1 cellular context compared by ENCODE assay signal in the genomic region with DNA sequence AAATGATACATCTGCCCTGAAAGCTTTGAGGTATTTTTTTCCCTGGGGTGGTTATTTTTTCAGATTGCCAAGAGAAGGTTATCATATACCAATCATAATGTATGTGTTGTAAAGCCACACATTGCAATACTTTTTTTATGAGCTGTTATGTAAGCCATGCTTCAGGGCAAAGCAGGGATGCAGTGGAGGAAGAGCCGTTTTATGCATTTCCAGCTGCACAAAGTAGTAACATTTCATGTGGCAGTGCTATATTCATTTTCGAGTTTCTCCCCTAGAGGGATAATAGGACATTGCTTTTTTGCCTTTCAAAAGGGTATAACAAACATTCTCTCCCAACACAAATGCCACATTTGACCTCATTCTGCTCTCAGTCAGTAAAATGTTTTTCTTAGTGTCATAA.
A peak's percentile ranks its signal among the peaks of the same experiment; 100 is the strongest.
TF ChIP-seq lines count a peak whose summit lies in the region.

No MANE protein-coding gene starts in this region.

TF ChIP-seq in HEK293, 187 proteins besides CTCF, POLR2A, EP300 and RAD21 (continued from another document):
- TF ChIP-seq HIC1 (tag by site-specific recombination; IDR thresholded peaks at IDR 0.05) (no peak), ZNF341 (tag by site-specific recombination; IDR thresholded peaks at IDR 0.05; ENCODE audit: low read depth) (peak; percentile 58), ZFP69B (tag by site-specific recombination; IDR thresholded peaks at IDR 0.05) (no peak), ZBTB48 (tag by site-specific recombination; IDR thresholded peaks at IDR 0.05) (no peak), ZNF433 (tag by site-specific recombination; IDR thresholded peaks at IDR 0.05; ENCODE audit: low read depth) (no peak), ZNF660 (tag by site-specific recombination; IDR thresholded peaks at IDR 0.05) (no peak), GFI1B (tag by site-specific recombination; IDR thresholded peaks at IDR 0.05) (no peak), PRDM6 (tag by site-specific recombination; IDR thresholded peaks at IDR 0.05) (peak; percentile 84)
- TF ChIP-seq, protein P1, sequence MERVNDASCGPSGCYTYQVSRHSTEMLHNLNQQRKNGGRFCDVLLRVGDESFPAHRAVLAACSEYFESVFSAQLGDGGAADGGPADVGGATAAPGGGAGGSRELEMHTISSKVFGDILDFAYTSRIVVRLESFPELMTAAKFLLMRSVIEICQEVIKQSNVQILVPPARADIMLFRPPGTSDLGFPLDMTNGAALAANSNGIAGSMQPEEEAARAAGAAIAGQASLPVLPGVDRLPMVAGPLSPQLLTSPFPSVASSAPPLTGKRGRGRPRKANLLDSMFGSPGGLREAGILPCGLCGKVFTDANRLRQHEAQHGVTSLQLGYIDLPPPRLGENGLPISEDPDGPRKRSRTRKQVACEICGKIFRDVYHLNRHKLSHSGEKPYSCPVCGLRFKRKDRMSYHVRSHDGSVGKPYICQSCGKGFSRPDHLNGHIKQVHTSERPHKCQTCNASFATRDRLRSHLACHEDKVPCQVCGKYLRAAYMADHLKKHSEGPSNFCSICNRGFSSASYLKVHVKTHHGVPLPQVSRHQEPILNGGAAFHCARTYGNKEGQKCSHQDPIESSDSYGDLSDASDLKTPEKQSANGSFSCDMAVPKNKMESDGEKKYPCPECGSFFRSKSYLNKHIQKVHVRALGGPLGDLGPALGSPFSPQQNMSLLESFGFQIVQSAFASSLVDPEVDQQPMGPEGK (tag by site-specific recombination; IDR thresholded peaks at IDR 0.05), result no peak
